17 cellular contexts compared by ENCODE assay signal in the genomic region with DNA sequence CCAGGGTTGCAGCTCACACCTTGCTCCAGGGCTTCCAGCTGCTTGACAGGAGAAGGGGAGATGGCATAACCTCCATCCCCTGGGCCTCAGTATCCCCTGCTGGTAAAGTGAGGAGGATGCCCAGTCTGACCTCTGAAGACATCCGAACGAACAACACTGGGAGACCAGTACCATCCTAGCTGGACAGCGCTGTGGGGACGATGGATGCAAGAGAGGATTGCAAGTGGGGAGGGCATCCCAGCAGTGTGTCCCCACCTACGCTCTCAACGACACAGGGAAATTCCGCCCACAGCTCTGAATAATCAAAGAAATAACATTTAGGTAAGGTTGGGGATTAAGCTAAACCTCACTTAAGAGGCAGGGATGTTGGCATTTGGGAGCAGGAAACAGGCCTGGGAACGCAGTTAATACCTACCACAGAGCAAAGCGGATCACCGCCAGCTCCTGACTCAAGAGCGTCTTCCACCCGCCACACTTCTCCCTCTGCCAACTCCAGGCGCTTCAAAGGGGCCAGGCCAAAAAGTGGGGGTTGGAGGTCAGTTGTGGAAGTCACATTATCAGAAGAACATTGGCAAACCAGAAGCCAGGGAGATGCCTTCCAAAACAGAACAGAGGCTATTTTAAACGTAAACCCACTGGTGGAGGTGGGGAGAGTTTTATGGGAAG. TPM values are rescaled to one million over a fixed set of nuclear protein-coding genes. Genes with fewer than 3 reads are reported as not detected.
DNase-seq lines count a peak whose midpoint lies in the region; ATAC-seq and TF ChIP-seq lines count a peak whose summit lies in the region.
"Had no signal": no experiment of that assay in that cellular context is flagged by ENCODE, and none has a peak within 500 bp of the region (broad histone marks: within the 10 kb centered on the region; RNA-seq: fewer than 3 reads in every experiment).

No MANE protein-coding gene starts in this region.

- H3K27ac Mint-ChIP-seq in activated naive CD8-positive, alpha-beta T cell = no peak overlapping the region
- H3K27ac Mint-ChIP-seq in activated naive CD8-positive, alpha-beta T cell treated with anti-CD3 and anti-CD28 coated beads, Interleukin-2, amount 50 U/mL, for 24 hours = no peak overlapping the region
- H3K27ac Mint-ChIP-seq in chondrocyte (ENCODE audit: unreplicated experiment) = no peak overlapping the region
- H3K27ac Mint-ChIP-seq: activated T-helper 2 cell treated with anti-CD3 and anti-CD28 coated beads, Interferon-gamma antibody, Interleukin-2, Interleukin-4, amounts not matched to agents 10 μg/mL and 5 μg/mL and 100 μg/mL, durations not matched to agents 14 hours and 24 hours and 36 hours; dendritic cell treated with granulocyte-macrophage colony-stimulating factor and Interleukin-4, amounts not matched to agents 40 ng/mL and 50 ng/mL, for 4 days had no signal

- H3K4me1 Mint-ChIP-seq in activated naive CD8-positive, alpha-beta T cell (ENCODE audit: low read depth) = peaks cover 93% of the 10 kb centered on the region
- peaks cover 86% of the 10 kb centered on the region for H3K4me1 Mint-ChIP-seq in activated naive CD8-positive, alpha-beta T cell treated with anti-CD3 and anti-CD28 coated beads, Interleukin-2, amount 50 U/mL, for 24 hours
- H3K4me1 Mint-ChIP-seq in chondrocyte (ENCODE audit: low read depth) = peaks cover 3% of the 10 kb centered on the region

- peaks cover 63% of the 10 kb centered on the region for H3K36me3 ChIP-seq in WERI-Rb-1
- no peaks in the 10 kb centered on the region for H3K36me3 ChIP-seq in left ventricle myocardium inferior
- no peaks in the 10 kb centered on the region for H3K36me3 ChIP-seq in testis (ENCODE audit: low read depth, missing control alignments)

- no peak for TF ChIP-seq POLR2A in testis (IDR thresholded peaks at IDR 0.05)

- H3K4me1 ChIP-seq in left ventricle myocardium inferior = peaks cover 97% of the 10 kb centered on the region
- peaks cover 46% of the 10 kb centered on the region for H3K4me1 ChIP-seq in testis

- no peak for DNase-seq in activated naive CD8-positive, alpha-beta T cell treated with anti-CD3 and anti-CD28 coated beads, Interleukin-2, amount 50 U/mL, for 24 hours
- peak; percentile 84 for DNase-seq in WERI-Rb-1
- DNase-seq in left ventricle myocardium inferior = peak; percentile 73
- peak; percentile 48 for DNase-seq in testis
- DNase-seq in amniotic stem cell (lab: John Stamatoyannopoulos, UW) = no peak
- DNase-seq in chondrocyte (ENCODE audit: low spot score) = no peak
- no peak for DNase-seq in RWPE1 (ENCODE audit: low spot score)
- DNase-seq: ACHN; CD8-positive, alpha-beta memory T cell; mesenchymal stem cell; NCI-H226; SHP77; T-helper 2 cell had no signal

- peak overlapping the region; percentile 23 for H3K4me3 Mint-ChIP-seq in activated naive CD8-positive, alpha-beta T cell
- no peak overlapping the region for H3K4me3 Mint-ChIP-seq in activated naive CD8-positive, alpha-beta T cell treated with anti-CD3 and anti-CD28 coated beads, Interleukin-2, amount 50 U/mL, for 24 hours
- no peak overlapping the region for H3K4me3 Mint-ChIP-seq in chondrocyte (ENCODE audit: unreplicated experiment)
- H3K4me3 Mint-ChIP-seq: CD8-positive, alpha-beta memory T cell; dendritic cell treated with granulocyte-macrophage colony-stimulating factor and Interleukin-4, amounts not matched to agents 40 ng/mL and 50 ng/mL, for 4 days had no signal

- TF ChIP-seq CTCF in WERI-Rb-1 (IDR thresholded peaks at IDR 0.05; ENCODE audit: low read depth, low read length) (no peak), left ventricle myocardium inferior (IDR thresholded peaks at IDR 0.05; ENCODE audit: borderline replicate concordance) (no peak), testis (IDR thresholded peaks at IDR 0.05) (no peak), chondrocyte (IDR thresholded peaks at IDR 0.05) (no peak), RWPE1 (conservative IDR thresholded peaks at IDR 0.05; ENCODE audit: low read depth) (no peak)

- H3K4me3 ChIP-seq in WERI-Rb-1 (ENCODE audit: low read depth, low read length) = no peak overlapping the region
- no peak overlapping the region for H3K4me3 ChIP-seq in left ventricle myocardium inferior
- no peak overlapping the region for H3K4me3 ChIP-seq in testis

- CTCF ChIA-PET in RWPE1 (lab: Yijun Ruan, JAX) = interaction anchor here (0.6 to 1.2 kb wide), 3 partner anchors 26 to 399 kb away, joined by 3 to 4 read pairs (median 4); no protein-coding TSS in a partner anchor

- intact Hi-C loops in left ventricle myocardium inferior (cut with micrococcal nuclease) (no loop called here), testis (cut with DNase I; ENCODE audit: low total_unique reads) (no loop called here)

- H3K27ac ChIP-seq in WERI-Rb-1 = peak overlapping the region; percentile 93
- H3K27ac ChIP-seq in left ventricle myocardium inferior (replicated peaks) = peak overlapping the region; percentile 83
- no peak overlapping the region for H3K27ac ChIP-seq in testis
- no peak overlapping the region for H3K27ac ChIP-seq in RWPE1

- POLR2A ChIA-PET in RWPE1 (lab: Yijun Ruan, JAX; ENCODE audit: low non-redundant PET) = no interaction called here

- no peaks in the 10 kb centered on the region for H3K36me3 Mint-ChIP-seq in activated naive CD8-positive, alpha-beta T cell
- H3K36me3 Mint-ChIP-seq in activated naive CD8-positive, alpha-beta T cell treated with anti-CD3 and anti-CD28 coated beads, Interleukin-2, amount 50 U/mL, for 24 hours (ENCODE audit: low read depth) = peaks cover 7% of the 10 kb centered on the region
- H3K36me3 Mint-ChIP-seq in chondrocyte (ENCODE audit: low read depth) = no peaks in the 10 kb centered on the region

- 63 to 64% methylated on average over 14 of the region's 14 CpGs for WGBS in testis, 2 donors

- H3K27me3 ChIP-seq in WERI-Rb-1 (ENCODE audit: insufficient read depth, low read depth, severe bottlenecking) (no peaks in the 10 kb centered on the region), left ventricle myocardium inferior (ENCODE audit: low read depth) (no peaks in the 10 kb centered on the region), testis (no peaks in the 10 kb centered on the region)

- H3K27me3 Mint-ChIP-seq in activated naive CD8-positive, alpha-beta T cell = no peaks in the 10 kb centered on the region
- no peaks in the 10 kb centered on the region for H3K27me3 Mint-ChIP-seq in activated naive CD8-positive, alpha-beta T cell treated with anti-CD3 and anti-CD28 coated beads, Interleukin-2, amount 50 U/mL, for 24 hours
- no peaks in the 10 kb centered on the region for H3K27me3 Mint-ChIP-seq in chondrocyte (ENCODE audit: low read depth)

- H3K9me3 Mint-ChIP-seq in activated naive CD8-positive, alpha-beta T cell (ENCODE audit: low read depth) = no peaks in the 10 kb centered on the region
- H3K9me3 Mint-ChIP-seq in activated naive CD8-positive, alpha-beta T cell treated with anti-CD3 and anti-CD28 coated beads, Interleukin-2, amount 50 U/mL, for 24 hours = no peaks in the 10 kb centered on the region
- no peaks in the 10 kb centered on the region for H3K9me3 Mint-ChIP-seq in chondrocyte (ENCODE audit: low read depth)
- H3K9me3 Mint-ChIP-seq: activated T-helper 2 cell treated with anti-CD3 and anti-CD28 coated beads, Interferon-gamma antibody, Interleukin-2, Interleukin-4, amounts not matched to agents 10 μg/mL and 5 μg/mL and 100 μg/mL, durations not matched to agents 14 hours and 24 hours and 36 hours; CD8-positive, alpha-beta memory T cell; dendritic cell treated with granulocyte-macrophage colony-stimulating factor and Interleukin-4, amounts not matched to agents 40 ng/mL and 50 ng/mL, for 4 days had no signal

- ATAC-seq in activated naive CD8-positive, alpha-beta T cell treated with anti-CD3 and anti-CD28 coated beads, Interleukin-2, amount 50 U/mL, for 24 hours = no peak
- ATAC-seq: activated CD4-positive, CD25-positive, alpha-beta regulatory T cell treated with anti-CD3 and anti-CD28 coated beads, Interleukin-2, amount 50 U/mL, for 24 hours had no signal

- H3K9me3 ChIP-seq in WERI-Rb-1 (ENCODE audit: severe bottlenecking) (no peaks in the 10 kb centered on the region), left ventricle myocardium inferior (replicated peaks) (no peaks in the 10 kb centered on the region), testis (no peaks in the 10 kb centered on the region)

RNA-seq across cellular contexts. Expression of a gene that starts 47.6 kb away (rescaled TPM):
- 57.7 TPM for total RNA-seq in left ventricle myocardium inferior
- 10 to 100 TPM; 91.6 to 99.0 TPM for total RNA-seq in testis
- 88.8 TPM for polyA plus RNA-seq in testis (ENCODE audit: insufficient read depth, low read depth, low replicate concordance)
- total RNA-seq in chondrocyte = 22.0 to 41.2 TPM (median 26.2 TPM) in 3 replicates

Comparison
In these comparisons a context has a peak if more than half of its experiments do, and no peak if none do; other contexts are left out.
1. DNase-seq: peak in WERI-Rb-1 (single experiment), left ventricle myocardium inferior (single experiment) and testis (single experiment); none in activated naive CD8-positive, alpha-beta T cell treated with anti-CD3 and anti-CD28 coated beads, Interleukin-2, amount 50 U/mL, for 24 hours (single experiment), amniotic stem cell (single experiment), chondrocyte (single experiment) and RWPE1 (single experiment).
2. H3K27ac ChIP-seq: peak in WERI-Rb-1 (single experiment) and left ventricle myocardium inferior (single experiment); none in testis (0 of 2) and RWPE1 (single experiment).